ENCODE assay signal across 11 cellular contexts in genomic region chr3:45870099-45870498, GRCh38. TPM values are rescaled to one million over a fixed set of nuclear protein-coding genes. Genes with fewer than 3 reads are reported as not detected.
DNase-seq lines count a peak whose midpoint lies in the region; ATAC-seq lines count a peak whose summit lies in the region.
"Had no signal": no experiment of that assay in that cellular context is flagged by ENCODE, and none has a peak within 500 bp of the region (broad histone marks: within the 10 kb centered on the region; RNA-seq: fewer than 3 reads in every experiment).

No MANE protein-coding gene starts in this region.

- CTCF ChIA-PET in activated CD4-positive, alpha-beta T cell treated with anti-CD3 and anti-CD28 coated beads for 36 hours (lab: Charles Lee) = no interaction called here
- CTCF ChIA-PET in activated naive CD4-positive, alpha-beta T cell treated with anti-CD3 and anti-CD28 coated beads, Interleukin-2, amount 10 ng/mL, durations not matched to agents 7 days and 5 days (lab: Charles Lee) = no interaction called here

- intact Hi-C loops in activated CD4-positive, alpha-beta T cell treated with anti-CD3 and anti-CD28 coated beads for 36 hours (cut with DNase I, micrococcal nuclease) = no loop called here

- DNase-seq in CD1c-positive myeloid dendritic cell (ENCODE audit: extremely low spot score) (peak; percentile 42), NCI-H1694 treated with DMSO at 0.1 percent for 48 hours (lab: John Stamatoyannopoulos, UW) (no peak), A172 (ENCODE audit: low spot score) (no peak)
- peak; percentile 66 for DNase-seq in activated CD4-positive, alpha-beta T cell treated with anti-CD3 and anti-CD28 coated beads for 36 hours
- DNase-seq in activated naive CD4-positive, alpha-beta T cell treated with anti-CD3 and anti-CD28 coated beads, Interleukin-2, amount 10 ng/mL, durations not matched to agents 7 days and 5 days = peak; percentile 74
- DNase-seq in stimulated activated CD4-positive, alpha-beta T cell treated with anti-CD3 and anti-CD28 coated beads, Interleukin-4, amount 100 ng/mL, for 1 hour = peak; percentile 24
- DNase-seq: brain microvascular endothelial cell, NCI-H2171 had no signal

- H3K9me3 Mint-ChIP-seq in activated CD4-positive, alpha-beta T cell treated with anti-CD3 and anti-CD28 coated beads for 36 hours (ENCODE audit: low read depth) = peaks cover 4% of the 10 kb centered on the region
- H3K9me3 Mint-ChIP-seq in activated naive CD4-positive, alpha-beta T cell treated with anti-CD3 and anti-CD28 coated beads, Interleukin-2, amount 10 ng/mL, durations not matched to agents 7 days and 5 days = peaks cover 5% of the 10 kb centered on the region

- POLR2A ChIA-PET in activated CD4-positive, alpha-beta T cell treated with anti-CD3 and anti-CD28 coated beads for 36 hours (lab: Charles Lee) = no interaction called here

- no peaks in the 10 kb centered on the region for H3K36me3 Mint-ChIP-seq in activated CD4-positive, alpha-beta T cell treated with anti-CD3 and anti-CD28 coated beads for 36 hours (ENCODE audit: low read depth)
- H3K36me3 Mint-ChIP-seq in activated naive CD4-positive, alpha-beta T cell treated with anti-CD3 and anti-CD28 coated beads, Interleukin-2, amount 10 ng/mL, durations not matched to agents 7 days and 5 days = no peaks in the 10 kb centered on the region

- peak; percentile 89 for ATAC-seq in activated CD4-positive, alpha-beta T cell treated with anti-CD3 and anti-CD28 coated beads for 36 hours
- ATAC-seq in HG02870 (IDR thresholded peaks at IDR 0.05; ENCODE audit: unreplicated experiment) (no peak), HG02678 (IDR thresholded peaks at IDR 0.05; ENCODE audit: unreplicated experiment) (no peak)

- peaks cover 36% of the 10 kb centered on the region for H3K4me1 Mint-ChIP-seq in activated CD4-positive, alpha-beta T cell treated with anti-CD3 and anti-CD28 coated beads for 36 hours
- peaks cover 28% of the 10 kb centered on the region for H3K4me1 Mint-ChIP-seq in activated naive CD4-positive, alpha-beta T cell treated with anti-CD3 and anti-CD28 coated beads, Interleukin-2, amount 10 ng/mL, durations not matched to agents 7 days and 5 days

- no peak overlapping the region for H3K27ac Mint-ChIP-seq in activated CD4-positive, alpha-beta T cell treated with anti-CD3 and anti-CD28 coated beads for 36 hours
- no peak overlapping the region for H3K27ac Mint-ChIP-seq in activated naive CD4-positive, alpha-beta T cell treated with anti-CD3 and anti-CD28 coated beads, Interleukin-2, amount 10 ng/mL, durations not matched to agents 7 days and 5 days

- no peak overlapping the region for H3K4me3 Mint-ChIP-seq in activated CD4-positive, alpha-beta T cell treated with anti-CD3 and anti-CD28 coated beads for 36 hours
- no peak overlapping the region for H3K4me3 Mint-ChIP-seq in activated naive CD4-positive, alpha-beta T cell treated with anti-CD3 and anti-CD28 coated beads, Interleukin-2, amount 10 ng/mL, durations not matched to agents 7 days and 5 days

- H3K27me3 Mint-ChIP-seq in activated CD4-positive, alpha-beta T cell treated with anti-CD3 and anti-CD28 coated beads for 36 hours = peaks cover 58% of the 10 kb centered on the region
- H3K27me3 Mint-ChIP-seq in activated naive CD4-positive, alpha-beta T cell treated with anti-CD3 and anti-CD28 coated beads, Interleukin-2, amount 10 ng/mL, durations not matched to agents 7 days and 5 days = peaks cover 74% of the 10 kb centered on the region

RNA-seq across cellular contexts. Expression of gene CCR9, which starts 16.2 kb away (rescaled TPM):
- total RNA-seq in activated CD4-positive, alpha-beta T cell treated with anti-CD3 and anti-CD28 coated beads for 36 hours = not detected
- total RNA-seq in A172 (2014; rRNA removed; shearing (Covaris generic)) = not detected in 2 replicates
- total RNA-seq: ureter had no signal

RNA-seq across cellular contexts. Expression of gene LZTFL1, which starts 28.2 kb away (rescaled TPM):
- 1 to 10 TPM; 4.5 to 6.6 TPM for total RNA-seq in activated CD4-positive, alpha-beta T cell treated with anti-CD3 and anti-CD28 coated beads for 36 hours
- 14.9 and 20.3 TPM in 2 replicates for total RNA-seq in A172 (2014; rRNA removed; shearing (Covaris generic))

Comparison
In these comparisons a context has a peak if more than half of its experiments do, and no peak if none do; other contexts are left out.
1. DNase-seq: peak in CD1c-positive myeloid dendritic cell (single experiment), activated CD4-positive, alpha-beta T cell treated with anti-CD3 and anti-CD28 coated beads for 36 hours (single experiment), activated naive CD4-positive, alpha-beta T cell treated with anti-CD3 and anti-CD28 coated beads, Interleukin-2, amount 10 ng/mL, durations not matched to agents 7 days and 5 days (single experiment) and stimulated activated CD4-positive, alpha-beta T cell treated with anti-CD3 and anti-CD28 coated beads, Interleukin-4, amount 100 ng/mL, for 1 hour (single experiment); none in NCI-H1694 treated with DMSO at 0.1 percent for 48 hours (single experiment) and A172 (single experiment).